Comparison of ENCODE assay signal across 22 cellular contexts in genomic region chr1:185939142-185939541, GRCh38.
DNase-seq lines count a peak whose midpoint lies in the region; ATAC-seq and TF ChIP-seq lines count a peak whose summit lies in the region.
"Had no signal": no experiment of that assay in that cellular context is flagged by ENCODE, and none has a peak within 500 bp of the region (broad histone marks: within the 10 kb centered on the region; RNA-seq: fewer than 3 reads in every experiment).

No MANE protein-coding gene starts in this region.

- no peak overlapping the region for H4K8ac ChIP-seq in mesenchymal stem cell (ENCODE audit: low read length)

- DNase-seq in EH (ENCODE audit: low read depth) (peak; percentile 86), astrocyte of the cerebellum (ENCODE audit: low read depth) (peak; percentile 92), mesenchymal stem cell (peak; percentile 81), UCSD-AML1 (lab: John Stamatoyannopoulos, UW; ENCODE audit: unreplicated experiment) (no peak), NCI-H1436 treated with DMSO at 0.1 percent for 48 hours (lab: John Stamatoyannopoulos, UW) (no peak)
- DNase-seq: activated B cell treated with CpG ODN at 0.5 μM for 24 hours; activated CD4-positive, alpha-beta memory T cell treated with anti-CD3 and anti-CD28 coated beads, Interleukin-2, amount 10 ng/mL, durations not matched to agents 7 days and 5 days; CD8-positive, alpha-beta T cell; DMS79 treated with DMSO at 0.1 percent for 48 hours; erythroblast; gastrocnemius medialis; MV-4-11; NCI-H187; NCI-H2227 treated with DMSO at 0.1 percent for 48 hours; nephron progenitor cell; posterior cingulate gyrus; SIG-M5; stimulated activated naive B cell treated with anti-CD40 and anti-IgM and Interleukin-4, amounts not matched to agents 10 μg/mL and 1 μg/mL and 100 μg/mL, for 72 hours; thyroid gland had no signal

- H3K4me1 ChIP-seq in KMS-11 (ENCODE audit: low read depth, poor library complexity, severe bottlenecking), result peaks cover 55% of the 10 kb centered on the region
- no peaks in the 10 kb centered on the region for H3K4me1 ChIP-seq in mesenchymal stem cell (ENCODE audit: control insufficient read depth, insufficient read depth, low read depth, low read length)
- H3K4me1 ChIP-seq: gastrocnemius medialis, thyroid gland had no signal

- H3K79me2 ChIP-seq in KMS-11 (ENCODE audit: insufficient read depth, low read depth), result no peaks in the 10 kb centered on the region

- no peak for ATAC-seq in HG02623 (IDR thresholded peaks at IDR 0.05; ENCODE audit: unreplicated experiment)
- ATAC-seq: CD8-positive, alpha-beta T cell; gastrocnemius medialis; K562; stimulated activated naive B cell treated with anti-CD40 and anti-IgM and Interleukin-4, amounts not matched to agents 10 μg/mL and 1 μg/mL and 100 μg/mL, for 72 hours had no signal

- H3K9ac ChIP-seq in KMS-11 (no peak overlapping the region), mesenchymal stem cell (ENCODE audit: low read length) (no peak overlapping the region)

- no peak overlapping the region for H2BK15ac ChIP-seq in mesenchymal stem cell (ENCODE audit: low read depth, poor library complexity, severe bottlenecking)

- H2AK5ac ChIP-seq in mesenchymal stem cell (ENCODE audit: low read length, severe bottlenecking), result no peak overlapping the region

- H3K27ac ChIP-seq in KMS-11, result no peak overlapping the region
- H3K27ac ChIP-seq in mesenchymal stem cell (ENCODE audit: low read length, poor library complexity, severe bottlenecking), result no peak overlapping the region
- H3K27ac ChIP-seq: gastrocnemius medialis, thyroid gland had no signal

- no peak overlapping the region for H4K91ac ChIP-seq in mesenchymal stem cell (ENCODE audit: low read length)

- peaks cover 5% of the 10 kb centered on the region for H3K9me3 ChIP-seq in mesenchymal stem cell (ENCODE audit: control insufficient read depth, low read length)
- H3K9me3 ChIP-seq: gastrocnemius medialis, thyroid gland had no signal

- no peaks in the 10 kb centered on the region for H3K27me3 ChIP-seq in KMS-11 (ENCODE audit: insufficient read depth, low read depth)
- no peaks in the 10 kb centered on the region for H3K27me3 ChIP-seq in mesenchymal stem cell (ENCODE audit: control insufficient read depth in 1 of 2, insufficient read depth in 1 of 2, low read length in 2 of 2)
- H3K27me3 ChIP-seq: gastrocnemius medialis, thyroid gland had no signal

- H2BK5ac ChIP-seq in mesenchymal stem cell (ENCODE audit: low read depth, low read length, poor library complexity, severe bottlenecking), result no peak overlapping the region

- no peak overlapping the region for H3K4me3 ChIP-seq in KMS-11 (IDR thresholded peaks at IDR 0.05; ENCODE audit: insufficient read depth, low read depth, low read length)
- no peak overlapping the region for H3K4me3 ChIP-seq in astrocyte of the cerebellum (ENCODE audit: low read depth, low read length)
- H3K4me3 ChIP-seq in mesenchymal stem cell (ENCODE audit: insufficient read depth in 1 of 2, low read depth in 1 of 2, low read length in 2 of 2), result no peak overlapping the region
- H3K4me3 ChIP-seq: gastrocnemius medialis, K562, thyroid gland had no signal

- H3K4ac ChIP-seq in mesenchymal stem cell (ENCODE audit: low read depth in 1 of 2, low read length in 2 of 2), result no peak overlapping the region

- no peak overlapping the region for H3K18ac ChIP-seq in mesenchymal stem cell (ENCODE audit: low read depth in 1 of 2, low read length in 2 of 2)

- no peaks in the 10 kb centered on the region for H4K20me1 ChIP-seq in KMS-11 (ENCODE audit: insufficient read depth)

- in situ Hi-C loops in astrocyte of the cerebellum (cut with HindIII; ENCODE audit: low sequenced_read_pairs), result no loop called here

- TF ChIP-seq CTCF in KMS-11 (conservative IDR thresholded peaks at IDR 0.05; ENCODE audit: low read depth, low read length) (no peak), astrocyte of the cerebellum (IDR thresholded peaks at IDR 0.05; ENCODE audit: low read depth, low read length, missing control alignments) (no peak)

- H2BK12ac ChIP-seq in mesenchymal stem cell (ENCODE audit: low read length in 2 of 2), result no peak overlapping the region

- H3K36me3 ChIP-seq in KMS-11 (ENCODE audit: insufficient read depth) (no peaks in the 10 kb centered on the region), mesenchymal stem cell (ENCODE audit: control insufficient read depth in 1 of 2, insufficient read depth in 2 of 2, low read depth in 1 of 2, low read length in 2 of 2) (peaks cover 0 to 29% of the 10 kb centered on the region in 2 experiments)
- H3K36me3 ChIP-seq: gastrocnemius medialis, thyroid gland had no signal

- H3K79me1 ChIP-seq in mesenchymal stem cell (replicated peaks; ENCODE audit: low read length, poor library complexity, severe bottlenecking), result no peaks in the 10 kb centered on the region

- H2AFZ ChIP-seq in KMS-11 (ENCODE audit: low read depth) (no peak overlapping the region), mesenchymal stem cell (ENCODE audit: low read depth, low read length) (no peak overlapping the region)

- H3K23ac ChIP-seq in mesenchymal stem cell (ENCODE audit: low read length in 2 of 2), result no peak overlapping the region

- no peak overlapping the region for H2BK120ac ChIP-seq in mesenchymal stem cell (ENCODE audit: low read depth, low read length)

- H3K14ac ChIP-seq in mesenchymal stem cell (ENCODE audit: low read length in 2 of 2), result no peak overlapping the region

- peak overlapping the region; percentile 1; the same call in 1 of the 2 replicates for H3K4me2 ChIP-seq in KMS-11
- H3K4me2 ChIP-seq in mesenchymal stem cell (ENCODE audit: low read length, poor library complexity, severe bottlenecking), result no peak overlapping the region

- WGBS in mesenchymal stem cell, result 0% methylated on average over 2 of the region's 3 CpGs

Comparison
In these comparisons a context has a peak if more than half of its experiments do, and no peak if none do; other contexts are left out.
1. DNase-seq: peak in EH (single experiment), astrocyte of the cerebellum (single experiment) and mesenchymal stem cell (single experiment); none in UCSD-AML1 (single experiment) and NCI-H1436 treated with DMSO at 0.1 percent for 48 hours (single experiment).